Comparison of ENCODE assay signal across 26 cellular contexts in the genomic region with DNA sequence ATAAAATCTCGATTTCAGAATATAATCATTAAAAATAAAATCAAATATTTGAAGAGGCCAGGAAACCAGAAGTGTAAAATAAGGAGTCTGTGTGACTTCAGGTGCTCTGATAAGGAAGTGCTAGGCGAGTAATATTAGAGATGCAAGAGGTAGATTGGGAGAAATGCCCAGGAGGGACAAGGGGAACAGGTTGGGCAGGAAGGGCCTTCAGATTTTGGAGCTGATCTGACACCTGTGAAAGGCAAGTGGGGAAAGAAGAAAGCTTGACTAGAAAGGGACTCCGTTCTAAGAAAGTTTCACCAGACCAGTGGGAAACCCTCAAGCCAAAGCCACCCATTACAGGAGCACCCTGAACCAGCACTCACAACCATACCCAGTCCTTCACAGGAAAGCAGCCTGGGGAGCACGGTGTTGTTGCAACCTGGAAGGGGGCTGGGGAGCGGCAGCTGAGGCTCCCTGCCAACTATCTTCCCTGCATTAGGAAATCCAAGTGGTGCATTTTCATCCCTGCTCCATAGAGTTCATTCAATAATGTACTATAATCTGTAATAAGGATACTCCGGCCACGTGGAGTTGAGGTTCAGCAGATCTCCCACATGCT. TPM values are rescaled to one million over a fixed set of nuclear protein-coding genes. Genes with fewer than 3 reads are reported as not detected.
"Had no signal": no experiment of that assay in that cellular context is flagged by ENCODE, and none has a peak within 500 bp of the region (broad histone marks: within the 10 kb centered on the region; RNA-seq: fewer than 3 reads in every experiment).

No MANE protein-coding gene starts in this region.

- H3K4me1 ChIP-seq: breast epithelium had no signal

- H3K36me3 Mint-ChIP-seq: activated naive CD4-positive, alpha-beta T cell treated with anti-CD3 and anti-CD28 coated beads, Interleukin-2, amount 50 U/mL, for 24 hours; T-cell had no signal

- H3K36me3 ChIP-seq: breast epithelium, WERI-Rb-1 had no signal

- DNase-seq: activated CD4-positive, alpha-beta T cell treated with anti-CD3 and anti-CD28 coated beads for 4 hours; activated CD8-positive, alpha-beta memory T cell treated with anti-CD3 and anti-CD28 coated beads, Interleukin-2, amount 50 U/mL, for 4 hours; activated CD8-positive, alpha-beta T cell treated with anti-CD3 and anti-CD28 coated beads for 36 hours; activated naive CD4-positive, alpha-beta T cell; activated T-cell treated with anti-CD3 and anti-CD28 coated beads, Interleukin-2, amount 50 U/mL, for 72 hours; aorta; central memory CD4-positive, alpha-beta T cell; Karpas-422; NCI-H1048; NCI-H2029; NCI-H2107; NCI-H2171 treated with DMSO at 0.1 percent for 48 hours; NCI-H226; NCI-H510A; NCI-H526 treated with DMSO at 0.1 percent for 48 hours; SHP77 treated with DMSO at 0.1 percent for 48 hours; T-cell; T-helper 2 cell; T1000; WERI-Rb-1 had no signal

- H3K4me1 Mint-ChIP-seq: activated naive CD4-positive, alpha-beta T cell treated with anti-CD3 and anti-CD28 coated beads, Interleukin-2, amount 50 U/mL, for 24 hours had no signal

- H3K27ac ChIP-seq: breast epithelium, SK-N-MC, WERI-Rb-1 had no signal

- H3K27ac Mint-ChIP-seq: activated CD8-positive, alpha-beta T cell treated with anti-CD3 and anti-CD28 coated beads for 36 hours; activated naive CD4-positive, alpha-beta T cell treated with anti-CD3 and anti-CD28 coated beads, Interleukin-2, amount 50 U/mL, for 24 hours; activated T-cell treated with anti-CD3 and anti-CD28 coated beads, Interleukin-2, amount 50 U/mL, for 72 hours; T-cell had no signal

- H3K27me3 ChIP-seq: breast epithelium had no signal

- H3K9me3 Mint-ChIP-seq: activated CD8-positive, alpha-beta T cell treated with anti-CD3 and anti-CD28 coated beads for 36 hours; activated naive CD4-positive, alpha-beta T cell treated with anti-CD3 and anti-CD28 coated beads, Interleukin-2, amount 50 U/mL, for 24 hours; activated T-cell treated with anti-CD3 and anti-CD28 coated beads, Interleukin-2, amount 50 U/mL, for 72 hours; T-cell had no signal

- H3K27me3 Mint-ChIP-seq: activated CD8-positive, alpha-beta T cell treated with anti-CD3 and anti-CD28 coated beads for 36 hours; activated naive CD4-positive, alpha-beta T cell treated with anti-CD3 and anti-CD28 coated beads, Interleukin-2, amount 50 U/mL, for 24 hours; T-cell had no signal

- H3K4me3 Mint-ChIP-seq: activated CD8-positive, alpha-beta T cell treated with anti-CD3 and anti-CD28 coated beads for 36 hours; activated naive CD4-positive, alpha-beta T cell treated with anti-CD3 and anti-CD28 coated beads, Interleukin-2, amount 50 U/mL, for 24 hours; activated T-cell treated with anti-CD3 and anti-CD28 coated beads, Interleukin-2, amount 50 U/mL, for 72 hours; T-cell had no signal

- H3K9me3 ChIP-seq: breast epithelium had no signal

- FAIRE-seq: K562, RCC 7860, TTC549 had no signal

- H3K4me3 ChIP-seq: breast epithelium, K562, SK-N-MC had no signal

RNA-seq across cellular contexts. Expression of a gene that starts 57.5 kb away (rescaled TPM):
- total RNA-seq: activated CD8-positive, alpha-beta T cell treated with anti-CD3 and anti-CD28 coated beads for 36 hours; activated T-cell treated with anti-CD3 and anti-CD28 coated beads, Interleukin-2, amount 50 U/mL, for 72 hours; K562 had no signal
